ENCODE assay signal across 8 cellular contexts in genomic region chr13:39036212-39036611, GRCh38. TPM values are rescaled to one million over a fixed set of nuclear protein-coding genes. Genes with fewer than 3 reads are reported as not detected.
DNase-seq lines count a peak whose midpoint lies in the region; ATAC-seq and TF ChIP-seq lines count a peak whose summit lies in the region.

No MANE protein-coding gene starts in this region.

- no peaks in the 10 kb centered on the region for H3K27me3 ChIP-seq in OCI-LY3 (ENCODE audit: low read depth, low read length)

- H2AFZ ChIP-seq in OCI-LY3 (ENCODE audit: low read depth, low read length): no peak overlapping the region

- TF ChIP-seq CTCF in OCI-LY3 (IDR thresholded peaks at IDR 0.05; ENCODE audit: low read depth, low read length): no peak

- H3K4me3 ChIP-seq in OCI-LY3 (ENCODE audit: low read length): peak overlapping the region; percentile 95

- H3K9ac ChIP-seq in OCI-LY3 (ENCODE audit: low read length): peak overlapping the region; percentile 96

- H4K20me1 ChIP-seq in OCI-LY3 (ENCODE audit: insufficient read depth, low read length): peaks cover 25% of the 10 kb centered on the region

- H3K4me1 ChIP-seq in OCI-LY3 (ENCODE audit: low read length): peaks cover 27% of the 10 kb centered on the region

- H3K4me1 Mint-ChIP-seq in naive thymus-derived CD8-positive, alpha-beta T cell: peaks cover 20 to 77% (median 60%) of the 10 kb centered on the region in 4 donors

- H3K4me2 ChIP-seq in OCI-LY3 (ENCODE audit: low read length): peak overlapping the region; percentile 84

- H3K79me2 ChIP-seq in OCI-LY3 (ENCODE audit: low read length): peaks cover 82% of the 10 kb centered on the region

- H3K9me3 Mint-ChIP-seq in naive thymus-derived CD8-positive, alpha-beta T cell: no peaks in the 10 kb centered on the region

- H3K36me3 Mint-ChIP-seq in naive thymus-derived CD8-positive, alpha-beta T cell: peaks cover 0 to 18% (median 3%) of the 10 kb centered on the region in 3 donors

- H3K9me3 ChIP-seq in OCI-LY3 (ENCODE audit: insufficient read depth, low read length): no peaks in the 10 kb centered on the region

- H3K36me3 ChIP-seq in OCI-LY3 (replicated peaks; ENCODE audit: low read depth, low read length): peaks cover 10% of the 10 kb centered on the region

- peak overlapping the region; percentile 83 to 100 (median 89) for H3K27ac Mint-ChIP-seq in naive thymus-derived CD8-positive, alpha-beta T cell

- no peak for ATAC-seq in naive thymus-derived CD8-positive, alpha-beta T cell
- ATAC-seq in GM18867 (IDR thresholded peaks at IDR 0.05; ENCODE audit: unreplicated experiment): no peak

- peak overlapping the region; percentile 87 to 100 (median 96) for H3K4me3 Mint-ChIP-seq in naive thymus-derived CD8-positive, alpha-beta T cell

- DNase-seq in SIG-M5 treated with dmso at 0.1 percent for 504 hours (lab: John Stamatoyannopoulos, UW; ENCODE audit: unreplicated experiment) (peak; percentile 26), SIG-M5 (lab: John Stamatoyannopoulos, UW) (no peak), dermis blood vessel endothelial cell (peak; percentile 54), middle frontal gyrus (ENCODE audit: extremely low spot score, low spot score) (no peak)
- DNase-seq in naive thymus-derived CD8-positive, alpha-beta T cell: peak in 2 of 10 donors; percentile 16 to 26
- no peak for DNase-seq in NK-92 treated with Interleukin-12 subunit alpha and Interleukin-12 subunit beta, amount 100 ng/mL, for 24 hours (lab: John Stamatoyannopoulos, UW)

- H3K27me3 Mint-ChIP-seq in naive thymus-derived CD8-positive, alpha-beta T cell: no peaks in the 10 kb centered on the region

- H3K27ac ChIP-seq in OCI-LY3 (ENCODE audit: low read length): peak overlapping the region; percentile 84

- POLR2A ChIA-PET in naive thymus-derived CD8-positive, alpha-beta T cell (lab: Charles Lee): interaction anchor here (1.7 to 2.2 kb wide), 2 partner anchors 10 to 13 kb away, joined by 3 to 6 read pairs; no protein-coding TSS in a partner anchor

RNA-seq across cellular contexts. Expression of gene PROSER1, which starts 1.7 kb away (rescaled TPM):
- 17.9 TPM in 2 replicates for total RNA-seq in dermis blood vessel endothelial cell
- 10 to 100 TPM; 47.4 to 53.1 TPM for total RNA-seq in naive thymus-derived CD8-positive, alpha-beta T cell
- 10 to 100 TPM in 2 of 3 donors, 1 to 10 TPM in 1; 6.8 to 14.7 (median 13.1) TPM for polyA plus RNA-seq in naive thymus-derived CD8-positive, alpha-beta T cell

RNA-seq across cellular contexts. Expression of gene NHLRC3, which starts 2.0 kb away (rescaled TPM):
- total RNA-seq in dermis blood vessel endothelial cell: 9.8 and 13.4 TPM in 2 replicates
- 10 to 100 TPM; 36.2 to 42.3 TPM for total RNA-seq in naive thymus-derived CD8-positive, alpha-beta T cell
- 1 to 10 TPM; 4.5 to 6.5 (median 5.5) TPM for polyA plus RNA-seq in naive thymus-derived CD8-positive, alpha-beta T cell

RNA-seq across cellular contexts. Expression of gene STOML3, which starts 45.6 kb away (rescaled TPM):
- total RNA-seq in dermis blood vessel endothelial cell: not detected in 2 replicates
- total RNA-seq in naive thymus-derived CD8-positive, alpha-beta T cell: not detected
- not detected for polyA plus RNA-seq in naive thymus-derived CD8-positive, alpha-beta T cell

Comparison
In these comparisons a context has a peak if more than half of its experiments do, and no peak if none do; other contexts are left out.
1. DNase-seq: peak in SIG-M5 treated with dmso at 0.1 percent for 504 hours (single experiment) and dermis blood vessel endothelial cell (single experiment); none in SIG-M5 (single experiment), NK-92 treated with Interleukin-12 subunit alpha and Interleukin-12 subunit beta, amount 100 ng/mL, for 24 hours (single experiment) and middle frontal gyrus (single experiment).